In the genomic region with DNA sequence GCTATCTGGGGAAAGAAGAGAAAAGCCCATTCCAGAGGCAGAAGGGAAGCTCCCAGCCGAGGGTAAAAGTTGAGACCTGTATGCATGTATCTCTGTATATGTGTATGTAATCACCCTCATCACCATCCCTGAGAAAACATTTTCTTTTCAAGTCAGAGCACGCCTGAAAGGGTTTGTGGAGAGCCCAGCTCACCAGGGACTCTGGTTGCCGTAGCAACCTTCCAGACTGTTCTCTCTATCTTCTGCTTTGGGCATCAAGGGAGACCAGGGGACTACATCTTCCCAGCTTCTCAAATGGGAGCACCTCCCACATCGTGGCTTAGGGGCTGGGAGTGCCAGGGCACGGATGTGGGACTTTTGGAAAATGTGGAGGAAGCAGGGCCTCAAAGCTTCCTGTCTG, we compare ENCODE assay signal across 24 cellular contexts.
DNase-seq lines count a peak whose midpoint lies in the region; ATAC-seq lines count a peak whose summit lies in the region.
"Had no signal": no experiment of that assay in that cellular context is flagged by ENCODE, and none has a peak within 500 bp of the region (broad histone marks: within the 10 kb centered on the region; RNA-seq: fewer than 3 reads in every experiment).

No MANE protein-coding gene starts in this region.

- ATAC-seq in HG02642 (IDR thresholded peaks at IDR 0.05; ENCODE audit: poor library complexity, unreplicated experiment) (no peak), HG02884 (IDR thresholded peaks at IDR 0.05; ENCODE audit: unreplicated experiment) (no peak)
- ATAC-seq: CD8-positive, alpha-beta T cell; esophagus mucosa; sciatic nerve had no signal

- DNase-seq in NCI-H1417 (lab: John Stamatoyannopoulos, UW) (peak; percentile 47 to 85 (median 83)), NCI-H1417 treated with DMSO at 0.1 percent for 48 hours (lab: John Stamatoyannopoulos, UW) (no peak), NCI-H146 treated with DMSO at 0.1 percent for 48 hours (lab: John Stamatoyannopoulos, UW; ENCODE audit: unreplicated experiment) (peak; percentile 33), retina (peak; percentile 67)
- DNase-seq in central memory CD4-positive, alpha-beta T cell = no peak
- DNase-seq: activated CD4-positive, alpha-beta memory T cell treated with anti-CD3 and anti-CD28 coated beads, Interleukin-2, amount 10 ng/mL, durations not matched to agents 7 days and 5 days; activated CD8-positive, alpha-beta memory T cell treated with anti-CD3 and anti-CD28 coated beads, Interleukin-2, amount 50 U/mL, for 48 hours; activated naive CD4-positive, alpha-beta T cell treated with anti-CD3 and anti-CD28 coated beads, Interleukin-2, amount 10 ng/mL, durations not matched to agents 7 days and 5 days; CD8-positive, alpha-beta T cell; DMS 273 treated with DMSO at 0.1 percent for 48 hours; effector CD8-positive, alpha-beta T cell; foreskin fibroblast; NCI-H1048; SJCRH30; stimulated activated CD4-positive, alpha-beta T cell treated with anti-CD3 and anti-CD28 coated beads, Interleukin-12 subunit alpha, Interleukin-12 subunit beta, amount 100 ng/mL, for 4 hours; stimulated activated naive CD4-positive, alpha-beta T cell treated with Interleukin-2 at 50 U/mL for 16 hours; T-helper 1 cell had no signal

- H3K27ac ChIP-seq in cingulate gyrus (ENCODE audit: low read depth, low read length) = peak overlapping the region; percentile 39
- H3K27ac ChIP-seq: SJCRH30, thoracic aorta, vagina had no signal

Comparison
In these comparisons a context has a peak if more than half of its experiments do, and no peak if none do; other contexts are left out.
1. DNase-seq: peak in NCI-H1417 (3 of 3), NCI-H146 treated with DMSO at 0.1 percent for 48 hours (single experiment) and retina (single experiment); none in NCI-H1417 treated with DMSO at 0.1 percent for 48 hours (single experiment) and central memory CD4-positive, alpha-beta T cell (single experiment).